In genomic region chr13:26910754-26911465, GRCh38 we compare ENCODE assay signal across 32 cellular contexts.
"Had no signal": no experiment of that assay in that cellular context is flagged by ENCODE, and none has a peak within 500 bp of the region (broad histone marks: within the 10 kb centered on the region; RNA-seq: fewer than 3 reads in every experiment).

No MANE protein-coding gene starts in this region.

- H3K9me3 Mint-ChIP-seq: dendritic cell treated with granulocyte-macrophage colony-stimulating factor and Interleukin-4, amounts not matched to agents 40 ng/mL and 50 ng/mL, for 4 days; natural killer cell; stimulated activated naive B cell treated with anti-CD40 and anti-IgM and Interleukin-4, amounts not matched to agents 10 μg/mL and 1 μg/mL and 100 μg/mL, for 72 hours had no signal

- H3K27ac ChIP-seq: body of pancreas, cardiac muscle cell, esophagus muscularis mucosa, foreskin keratinocyte, heart left ventricle, left ventricle myocardium inferior, prostate gland, stomach, suprapubic skin, tibial nerve had no signal

- H3K36me3 Mint-ChIP-seq: activated CD8-positive, alpha-beta memory T cell treated with anti-CD3 and anti-CD28 coated beads, Interleukin-2, amount 10 ng/mL, durations not matched to agents 7 days and 5 days; activated naive CD8-positive, alpha-beta T cell; natural killer cell; stimulated activated naive B cell treated with anti-CD40 and anti-IgM and Interleukin-4, amounts not matched to agents 10 μg/mL and 1 μg/mL and 100 μg/mL, for 72 hours; WTC11 had no signal

- ATAC-seq: activated CD8-positive, alpha-beta memory T cell treated with anti-CD3 and anti-CD28 coated beads, Interleukin-2, amount 10 ng/mL, durations not matched to agents 7 days and 5 days; activated CD8-positive, alpha-beta T cell treated with anti-CD3 and anti-CD28 coated beads, Interleukin-2, amount 10 ng/mL, durations not matched to agents 7 days and 5 days; body of pancreas; foreskin keratinocyte; natural killer cell; SK-N-SH treated with all-trans-retinoic acid at 6 μM for 48 hours; stimulated activated naive B cell treated with anti-CD40 and anti-IgM and Interleukin-4, amounts not matched to agents 10 μg/mL and 1 μg/mL and 100 μg/mL, for 72 hours; T-helper 17 cell; WTC11 had no signal

- H3K27ac Mint-ChIP-seq: activated CD8-positive, alpha-beta memory T cell treated with anti-CD3 and anti-CD28 coated beads, Interleukin-2, amount 10 ng/mL, durations not matched to agents 7 days and 5 days; activated CD8-positive, alpha-beta T cell treated with anti-CD3 and anti-CD28 coated beads, Interleukin-2, amount 10 ng/mL, durations not matched to agents 7 days and 5 days; activated naive CD8-positive, alpha-beta T cell; dendritic cell treated with granulocyte-macrophage colony-stimulating factor and Interleukin-4, amounts not matched to agents 40 ng/mL and 50 ng/mL, for 4 days; natural killer cell; stimulated activated naive B cell treated with anti-CD40 and anti-IgM and Interleukin-4, amounts not matched to agents 10 μg/mL and 1 μg/mL and 100 μg/mL, for 72 hours; T-helper 17 cell; WTC11 had no signal

- DNase-seq: activated CD4-positive, alpha-beta T cell treated with anti-CD3 and anti-CD28 coated beads for 1 hour; activated CD8-positive, alpha-beta memory T cell treated with anti-CD3 and anti-CD28 coated beads, Interleukin-2, amount 10 ng/mL, durations not matched to agents 7 days and 5 days; activated CD8-positive, alpha-beta T cell treated with anti-CD3 and anti-CD28 coated beads, Interleukin-2, amount 10 ng/mL, durations not matched to agents 7 days and 5 days; activated effector memory CD4-positive, alpha-beta T cell treated with Interleukin-2 at 50 U/mL for 16 hours; activated naive CD4-positive, alpha-beta T cell treated with Interleukin-2 at 50 U/mL for 16 hours; activated T-cell treated with anti-CD3 and anti-CD28 coated beads for 4 hours; aorta; body of pancreas; effector CD4-positive, alpha-beta T cell; foreskin keratinocyte; heart left ventricle; left ventricle myocardium inferior; mammary epithelial cell; midbrain; natural killer cell; retina; stimulated activated CD4-positive, alpha-beta T cell treated with anti-CD3 and anti-CD28 coated beads, Interleukin-1b, Interleukin-23, amount 100 ng/mL, for 48 hours; stimulated activated CD4-positive, alpha-beta T cell treated with anti-CD3 and anti-CD28 coated beads, Interleukin-4, amount 100 ng/mL, for 4 hours; stimulated activated CD8-positive, alpha-beta memory T cell treated with anti-CD3 and anti-CD28 coated beads, Interleukin-4, amount 100 ng/mL, for 48 hours; stimulated activated naive B cell treated with anti-CD40 and anti-IgM and Interleukin-4, amounts not matched to agents 10 μg/mL and 1 μg/mL and 100 μg/mL, for 72 hours; stomach; T-helper 17 cell had no signal

- H3K4me3 ChIP-seq: body of pancreas, cardiac muscle cell, esophagus muscularis mucosa, heart left ventricle, left ventricle myocardium inferior, prostate gland, smooth muscle cell, stomach, suprapubic skin, tibial nerve had no signal

- H3K4me3 Mint-ChIP-seq: activated CD8-positive, alpha-beta memory T cell treated with anti-CD3 and anti-CD28 coated beads, Interleukin-2, amount 10 ng/mL, durations not matched to agents 7 days and 5 days; activated CD8-positive, alpha-beta T cell treated with anti-CD3 and anti-CD28 coated beads, Interleukin-2, amount 10 ng/mL, durations not matched to agents 7 days and 5 days; activated naive CD8-positive, alpha-beta T cell; dendritic cell treated with granulocyte-macrophage colony-stimulating factor and Interleukin-4, amounts not matched to agents 40 ng/mL and 50 ng/mL, for 4 days; natural killer cell; stimulated activated naive B cell treated with anti-CD40 and anti-IgM and Interleukin-4, amounts not matched to agents 10 μg/mL and 1 μg/mL and 100 μg/mL, for 72 hours; T-helper 17 cell; WTC11 had no signal
